22 cellular contexts compared by ENCODE assay signal in genomic region chr5:21070871-21071270, GRCh38.
"Had no signal": no experiment of that assay in that cellular context is flagged by ENCODE, and none has a peak within 500 bp of the region (broad histone marks: within the 10 kb centered on the region; RNA-seq: fewer than 3 reads in every experiment).

No MANE protein-coding gene starts in this region.

- H3K4me3 ChIP-seq: adrenal gland, breast epithelium, colonic mucosa had no signal

- DNase-seq: activated CD4-positive, alpha-beta memory T cell treated with anti-CD3 and anti-CD28 coated beads, Interleukin-2, amount 10 ng/mL, durations not matched to agents 7 days and 5 days; activated CD4-positive, alpha-beta T cell treated with anti-CD3 and anti-CD28 coated beads for 36 hours; activated CD4-positive, alpha-beta T cell treated with anti-CD3 and anti-CD28 coated beads, Interleukin-2, amount 50 U/mL, for 1 hour; activated naive CD4-positive, alpha-beta T cell treated with anti-CD3 and anti-CD28 coated beads, Interleukin-2, amount 50 U/mL, for 16 hours; activated naive CD8-positive, alpha-beta T cell treated with anti-CD3 and anti-CD28 coated beads, Interleukin-2, amount 10 ng/mL, durations not matched to agents 7 days and 5 days; adrenal gland; aorta; caudate nucleus; colonic mucosa; MV-4-11; NCI-H1092 treated with DMSO at 0.1 percent for 48 hours; NCI-H1417 treated with DMSO at 0.1 percent for 48 hours; NCI-H1694; NCI-H2029; NCI-H2107; NCI-H2171 treated with DMSO at 0.1 percent for 48 hours; NCI-H345; NCI-H510A; SIG-M5; T-helper 1 cell had no signal

- H3K36me3 Mint-ChIP-seq: activated naive CD8-positive, alpha-beta T cell treated with anti-CD3 and anti-CD28 coated beads, Interleukin-2, amount 10 ng/mL, durations not matched to agents 7 days and 5 days had no signal

- ATAC-seq: activated CD4-positive, alpha-beta T cell treated with anti-CD3 and anti-CD28 coated beads for 36 hours had no signal

- H3K27ac ChIP-seq: adrenal gland, breast epithelium, colonic mucosa, VCaP had no signal

- H3K9me3 ChIP-seq: adrenal gland, breast epithelium, colonic mucosa had no signal

- H3K4me1 ChIP-seq: adrenal gland, breast epithelium, colonic mucosa had no signal

- H3K36me3 ChIP-seq: adrenal gland, breast epithelium, colonic mucosa had no signal

- H3K4me3 Mint-ChIP-seq: activated CD4-positive, alpha-beta memory T cell treated with anti-CD3 and anti-CD28 coated beads, Interleukin-2, amount 10 ng/mL, durations not matched to agents 7 days and 5 days; activated CD4-positive, alpha-beta T cell treated with anti-CD3 and anti-CD28 coated beads for 36 hours; activated naive CD8-positive, alpha-beta T cell treated with anti-CD3 and anti-CD28 coated beads, Interleukin-2, amount 10 ng/mL, durations not matched to agents 7 days and 5 days had no signal

- H3K27ac Mint-ChIP-seq: activated CD4-positive, alpha-beta memory T cell treated with anti-CD3 and anti-CD28 coated beads, Interleukin-2, amount 10 ng/mL, durations not matched to agents 7 days and 5 days; activated CD4-positive, alpha-beta T cell treated with anti-CD3 and anti-CD28 coated beads for 36 hours; activated naive CD8-positive, alpha-beta T cell treated with anti-CD3 and anti-CD28 coated beads, Interleukin-2, amount 10 ng/mL, durations not matched to agents 7 days and 5 days had no signal

- H3K27me3 Mint-ChIP-seq: activated CD4-positive, alpha-beta memory T cell treated with anti-CD3 and anti-CD28 coated beads, Interleukin-2, amount 10 ng/mL, durations not matched to agents 7 days and 5 days; activated CD4-positive, alpha-beta T cell treated with anti-CD3 and anti-CD28 coated beads for 36 hours; activated naive CD8-positive, alpha-beta T cell treated with anti-CD3 and anti-CD28 coated beads, Interleukin-2, amount 10 ng/mL, durations not matched to agents 7 days and 5 days had no signal

- H3K4me1 Mint-ChIP-seq: activated CD4-positive, alpha-beta memory T cell treated with anti-CD3 and anti-CD28 coated beads, Interleukin-2, amount 10 ng/mL, durations not matched to agents 7 days and 5 days; activated CD4-positive, alpha-beta T cell treated with anti-CD3 and anti-CD28 coated beads for 36 hours; activated naive CD8-positive, alpha-beta T cell treated with anti-CD3 and anti-CD28 coated beads, Interleukin-2, amount 10 ng/mL, durations not matched to agents 7 days and 5 days had no signal

- H3K27me3 ChIP-seq: adrenal gland, breast epithelium, colonic mucosa had no signal
